26 cellular contexts compared by ENCODE assay signal in genomic region chr18:25662247-25662646, GRCh38.
"Had no signal": no experiment of that assay in that cellular context is flagged by ENCODE, and none has a peak within 500 bp of the region (broad histone marks: within the 10 kb centered on the region; RNA-seq: fewer than 3 reads in every experiment).

No MANE protein-coding gene starts in this region.

- DNase-seq: activated CD4-positive, alpha-beta memory T cell treated with anti-CD3 and anti-CD28 coated beads, Interleukin-2, amount 10 ng/mL, durations not matched to agents 7 days and 5 days; activated CD4-positive, alpha-beta T cell treated with anti-CD3 and anti-CD28 coated beads, Interleukin-2, amount 10 ng/mL, durations not matched to agents 24 days and 14 days; activated effector memory CD4-positive, alpha-beta T cell treated with anti-CD3 and anti-CD28 coated beads, Interleukin-2, amount 50 U/mL, for 16 hours; brain microvascular endothelial cell; central memory CD4-positive, alpha-beta T cell; colonic mucosa; immature natural killer cell; kidney glomerular epithelial cell; left ventricle myocardium inferior; mammary epithelial cell; midbrain; natural killer cell; pancreas; psoas muscle; right cardiac atrium; stimulated activated CD4-positive, alpha-beta T cell treated with anti-CD3 and anti-CD28 coated beads, Interleukin-1b, Interleukin-23, amount 100 ng/mL, for 48 hours; stimulated activated naive CD8-positive, alpha-beta T cell treated with anti-CD3 and anti-CD28 coated beads, Interleukin-15, amount 100 ng/mL, for 72 hours; T-cell had no signal

- H3K4me1 Mint-ChIP-seq: activated CD4-positive, alpha-beta memory T cell treated with anti-CD3 and anti-CD28 coated beads, Interleukin-2, amount 10 ng/mL, durations not matched to agents 7 days and 5 days; activated CD4-positive, alpha-beta T cell treated with anti-CD3 and anti-CD28 coated beads, Interleukin-2, amount 10 ng/mL, durations not matched to agents 24 days and 14 days; activated naive CD4-positive, alpha-beta T cell treated with anti-CD3 and anti-CD28 coated beads, Interleukin-2, amount 50 U/mL, for 24 hours; immature natural killer cell; stimulated activated naive CD8-positive, alpha-beta T cell treated with anti-CD3 and anti-CD28 coated beads, Interleukin-15, amount 100 ng/mL, for 72 hours; T-cell had no signal

- H3K27me3 ChIP-seq: ascending aorta, brain microvascular endothelial cell, colonic mucosa, esophagus muscularis mucosa, foreskin keratinocyte, pancreas, tibial nerve had no signal

- H3K36me3 Mint-ChIP-seq: activated naive CD4-positive, alpha-beta T cell treated with anti-CD3 and anti-CD28 coated beads, Interleukin-2, amount 50 U/mL, for 24 hours; immature natural killer cell; natural killer cell; T-cell had no signal

- ATAC-seq: activated CD4-positive, CD25-positive, alpha-beta regulatory T cell treated with anti-CD3 and anti-CD28 coated beads, Interleukin-2, amount 50 U/mL, for 24 hours; natural killer cell; pancreas; psoas muscle; right cardiac atrium; stimulated activated naive CD8-positive, alpha-beta T cell treated with anti-CD3 and anti-CD28 coated beads, Interleukin-15, amount 100 ng/mL, for 72 hours; T-cell had no signal

- H3K9me3 ChIP-seq: ascending aorta, colonic mucosa, esophagus muscularis mucosa, left ventricle myocardium inferior, pancreas, psoas muscle, tibial nerve had no signal

- H3K27me3 Mint-ChIP-seq: activated CD4-positive, alpha-beta memory T cell treated with anti-CD3 and anti-CD28 coated beads, Interleukin-2, amount 10 ng/mL, durations not matched to agents 7 days and 5 days; activated CD4-positive, alpha-beta T cell treated with anti-CD3 and anti-CD28 coated beads, Interleukin-2, amount 10 ng/mL, durations not matched to agents 24 days and 14 days; stimulated activated naive CD8-positive, alpha-beta T cell treated with anti-CD3 and anti-CD28 coated beads, Interleukin-15, amount 100 ng/mL, for 72 hours had no signal

- H3K36me3 ChIP-seq: ascending aorta, brain microvascular endothelial cell, colonic mucosa, esophagus muscularis mucosa, left ventricle myocardium inferior, pancreas, tibial nerve had no signal

- H3K4me1 ChIP-seq: ascending aorta, colonic mucosa, foreskin keratinocyte, left ventricle myocardium inferior, pancreas, psoas muscle, tibial nerve had no signal

- H3K4me3 Mint-ChIP-seq: activated CD4-positive, alpha-beta memory T cell treated with anti-CD3 and anti-CD28 coated beads, Interleukin-2, amount 10 ng/mL, durations not matched to agents 7 days and 5 days; activated CD4-positive, alpha-beta T cell treated with anti-CD3 and anti-CD28 coated beads, Interleukin-2, amount 10 ng/mL, durations not matched to agents 24 days and 14 days; activated naive CD4-positive, alpha-beta T cell treated with anti-CD3 and anti-CD28 coated beads, Interleukin-2, amount 50 U/mL, for 24 hours; immature natural killer cell; natural killer cell; stimulated activated naive CD8-positive, alpha-beta T cell treated with anti-CD3 and anti-CD28 coated beads, Interleukin-15, amount 100 ng/mL, for 72 hours; T-cell; T-helper 2 cell treated with Interferon-gamma antibody and Interleukin-4, amounts not matched to agents 5 μg/mL and 100 μg/mL, for 36 hours had no signal

- H3K9me3 Mint-ChIP-seq: activated CD4-positive, alpha-beta memory T cell treated with anti-CD3 and anti-CD28 coated beads, Interleukin-2, amount 10 ng/mL, durations not matched to agents 7 days and 5 days; activated CD4-positive, alpha-beta T cell treated with anti-CD3 and anti-CD28 coated beads, Interleukin-2, amount 10 ng/mL, durations not matched to agents 24 days and 14 days; activated naive CD4-positive, alpha-beta T cell treated with anti-CD3 and anti-CD28 coated beads, Interleukin-2, amount 50 U/mL, for 24 hours; natural killer cell; stimulated activated naive CD8-positive, alpha-beta T cell treated with anti-CD3 and anti-CD28 coated beads, Interleukin-15, amount 100 ng/mL, for 72 hours; T-cell; T-helper 2 cell treated with Interferon-gamma antibody and Interleukin-4, amounts not matched to agents 5 μg/mL and 100 μg/mL, for 36 hours had no signal

- H3K4me3 ChIP-seq: ascending aorta, colonic mucosa, esophagus muscularis mucosa, left ventricle myocardium inferior, pancreas, psoas muscle, tibial nerve had no signal

- H3K27ac ChIP-seq: ascending aorta, brain microvascular endothelial cell, colonic mucosa, esophagus muscularis mucosa, foreskin keratinocyte, left ventricle myocardium inferior, pancreas, psoas muscle, tibial nerve, VCaP had no signal
